In the genomic region with DNA sequence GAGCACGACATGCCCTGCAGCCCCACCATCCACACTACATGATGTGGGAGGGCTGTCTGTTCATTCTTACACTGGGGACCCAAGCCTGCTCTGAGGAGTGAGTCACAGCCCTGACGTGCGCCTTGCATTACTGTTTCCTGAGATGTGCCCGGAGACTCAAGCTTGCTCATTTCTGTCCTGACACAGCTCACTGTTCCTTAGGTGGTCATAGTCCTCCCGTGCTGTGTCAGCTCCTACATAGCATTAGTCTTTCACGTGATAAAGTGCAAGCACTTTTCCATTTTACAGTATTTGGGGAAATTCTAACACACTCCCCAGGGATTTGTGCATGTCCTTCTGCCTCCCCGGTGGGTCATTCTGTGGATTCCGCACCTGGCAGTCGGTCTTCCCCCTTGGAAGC, we compare ENCODE assay signal across 10 cellular contexts. TPM values are rescaled to one million over a fixed set of nuclear protein-coding genes. Genes with fewer than 3 reads are reported as not detected.
A peak's percentile ranks its signal among the peaks of the same experiment; 100 is the strongest.
DNase-seq lines count a peak whose midpoint lies in the region; ATAC-seq lines count a peak whose summit lies in the region.
"Had no signal": no experiment of that assay in that cellular context is flagged by ENCODE, and none has a peak within 500 bp of the region (broad histone marks: within the 10 kb centered on the region; RNA-seq: fewer than 3 reads in every experiment).

No MANE protein-coding gene starts in this region.

- peaks cover 46% of the 10 kb centered on the region for H3K36me3 Mint-ChIP-seq in activated T-cell treated with anti-CD3 and anti-CD28 coated beads, Interleukin-2, amount 50 U/mL, for 24 hours (ENCODE audit: low read depth)

- H3K9me3 ChIP-seq in SJSA1 (replicated peaks), result no peaks in the 10 kb centered on the region

- H3K4me3 ChIP-seq in SJSA1, result no peak overlapping the region
- H3K4me3 ChIP-seq: BLaER1, K562 had no signal

- H3K4me1 ChIP-seq in SJSA1 (replicated peaks), result peaks cover 19% of the 10 kb centered on the region
- H3K4me1 ChIP-seq: BLaER1 had no signal

- no peak overlapping the region for H3K27ac ChIP-seq in SJSA1
- H3K27ac ChIP-seq: BLaER1 had no signal

- no peaks in the 10 kb centered on the region for H3K27me3 ChIP-seq in SJSA1 (replicated peaks)

- H3K4me1 Mint-ChIP-seq in activated T-cell treated with anti-CD3 and anti-CD28 coated beads, Interleukin-2, amount 50 U/mL, for 24 hours (ENCODE audit: low read depth), result peaks cover 33% of the 10 kb centered on the region

- peak; percentile 66 for ATAC-seq in HG02588 (IDR thresholded peaks at IDR 0.05; ENCODE audit: unreplicated experiment)
- ATAC-seq in HG03457 (IDR thresholded peaks at IDR 0.05; ENCODE audit: unreplicated experiment), result no peak
- ATAC-seq: K562 had no signal

- no peak for DNase-seq in activated T-cell treated with anti-CD3 and anti-CD28 coated beads, Interleukin-2, amount 50 U/mL, for 24 hours
- DNase-seq in activated T-cell treated with anti-CD3 and anti-CD28 coated beads for 4 hours (no peak), SJSA1 (ENCODE audit: low read depth in 1 of 2, low spot score in 2 of 2) (peak; percentile 20 to 56), cerebellar cortex (ENCODE audit: low spot score) (no peak), NCI-H1436 (lab: John Stamatoyannopoulos, UW) (no peak)
- peak; percentile 14 to 55 (median 25) for DNase-seq in stimulated activated CD4-positive, alpha-beta T cell treated with anti-CD3 and anti-CD28 coated beads, TNF-alpha, amount 100 ng/mL, for 48 hours (ENCODE audit: low read depth in 3 of 3)

- H3K4me3 Mint-ChIP-seq in activated T-cell treated with anti-CD3 and anti-CD28 coated beads, Interleukin-2, amount 50 U/mL, for 24 hours, result no peak overlapping the region

- H3K27ac Mint-ChIP-seq in activated T-cell treated with anti-CD3 and anti-CD28 coated beads, Interleukin-2, amount 50 U/mL, for 24 hours, result peak overlapping the region; percentile 74

- peaks cover 15% of the 10 kb centered on the region; the same call in 1 of the 2 replicates for H3K36me3 ChIP-seq in SJSA1
- H3K36me3 ChIP-seq: BLaER1 had no signal

- peaks cover 28% of the 10 kb centered on the region for H3K9me3 Mint-ChIP-seq in activated T-cell treated with anti-CD3 and anti-CD28 coated beads, Interleukin-2, amount 50 U/mL, for 24 hours

- peaks cover under 1% of the 10 kb centered on the region for H3K27me3 Mint-ChIP-seq in activated T-cell treated with anti-CD3 and anti-CD28 coated beads, Interleukin-2, amount 50 U/mL, for 24 hours

RNA-seq across cellular contexts. Expression of a gene that starts 46.2 kb away (rescaled TPM):
- not detected in 2 replicates for total RNA-seq in SJSA1 (2014; rRNA removed; shearing (Covaris generic))
- total RNA-seq: K562 had no signal

Comparison
In these comparisons a context has a peak if more than half of its experiments do, and no peak if none do; other contexts are left out.
1. DNase-seq: peak in SJSA1 (2 of 2) and stimulated activated CD4-positive, alpha-beta T cell treated with anti-CD3 and anti-CD28 coated beads, TNF-alpha, amount 100 ng/mL, for 48 hours (3 of 3); none in activated T-cell treated with anti-CD3 and anti-CD28 coated beads, Interleukin-2, amount 50 U/mL, for 24 hours (single experiment), activated T-cell treated with anti-CD3 and anti-CD28 coated beads for 4 hours (single experiment), cerebellar cortex (single experiment) and NCI-H1436 (single experiment).